Comparison of ENCODE assay signal across 20 cellular contexts in genomic region chr9:27347889-27348288, GRCh38. TPM values are rescaled to one million over a fixed set of nuclear protein-coding genes. Genes with fewer than 3 reads are reported as not detected.
DNase-seq lines count a peak whose midpoint lies in the region; ATAC-seq and TF ChIP-seq lines count a peak whose summit lies in the region.
"Had no signal": no experiment of that assay in that cellular context is flagged by ENCODE, and none has a peak within 500 bp of the region (broad histone marks: within the 10 kb centered on the region; RNA-seq: fewer than 3 reads in every experiment).

No MANE protein-coding gene starts in this region.

- no peaks in the 10 kb centered on the region for H3K9me3 Mint-ChIP-seq in naive B cell
- H3K9me3 Mint-ChIP-seq: CD4-positive, alpha-beta T cell had no signal

- no peaks in the 10 kb centered on the region for H3K9me3 ChIP-seq in ascending aorta
- H3K9me3 ChIP-seq: Peyer's patch had no signal

- DNase-seq in KBM-7 (peak; percentile 61), SKM-1 treated with dmso at 0.1 percent for 144 hours (lab: John Stamatoyannopoulos, UW; ENCODE audit: unreplicated experiment) (peak; percentile 66), naive B cell (no peak), ascending aorta (ENCODE audit: low spot score in 2 of 2) (no peak), brain microvascular endothelial cell (no peak)
- DNase-seq: AML-193; CD4-positive, alpha-beta T cell; DMS79; NCI-H1092 treated with DMSO at 0.1 percent for 48 hours; NCI-H187; NCI-H446; Peyer's patch; SHP77 treated with DMSO at 0.1 percent for 48 hours; SW 1271 had no signal

- ATAC-seq in GM18502 (IDR thresholded peaks at IDR 0.05; ENCODE audit: poor library complexity, unreplicated experiment) (peak; percentile 48), naive B cell (ENCODE audit: low read depth in 2 of 2) (peak; percentile 26 to 32), HG02840 (IDR thresholded peaks at IDR 0.05; ENCODE audit: low FRiP score, unreplicated experiment) (no peak), GM21717 (IDR thresholded peaks at IDR 0.05; ENCODE audit: unreplicated experiment) (no peak)

- H3K27me3 ChIP-seq in ascending aorta (no peaks in the 10 kb centered on the region), brain microvascular endothelial cell (replicated peaks) (no peaks in the 10 kb centered on the region)
- H3K27me3 ChIP-seq: Peyer's patch had no signal

- H3K4me1 Mint-ChIP-seq in naive B cell = peaks cover 25 to 52% (median 44%) of the 10 kb centered on the region in 3 donors

- H3K36me3 Mint-ChIP-seq in naive B cell = peaks cover 0 to 4% of the 10 kb centered on the region in 2 donors

- intact Hi-C loops in ascending aorta (cut with DNase I) = no loop called here

- no peaks in the 10 kb centered on the region for H3K36me3 ChIP-seq in ascending aorta
- no peaks in the 10 kb centered on the region for H3K36me3 ChIP-seq in brain microvascular endothelial cell (replicated peaks)
- H3K36me3 ChIP-seq: Peyer's patch had no signal

- H3K4me3 ChIP-seq in ascending aorta (no peak overlapping the region), brain microvascular endothelial cell (ENCODE audit: low read depth, low read length) (no peak overlapping the region)
- H3K4me3 ChIP-seq: Peyer's patch had no signal

- TF ChIP-seq CTCF in ascending aorta (IDR thresholded peaks at IDR 0.05) (no peak), brain microvascular endothelial cell (IDR thresholded peaks at IDR 0.05; ENCODE audit: low read depth, low read length, missing control alignments) (no peak)

- peak overlapping the region in 2 of 8 donors; percentile 0 to 9 for H3K4me3 Mint-ChIP-seq in naive B cell
- H3K4me3 Mint-ChIP-seq: CD4-positive, alpha-beta T cell had no signal

- H3K27ac Mint-ChIP-seq in naive B cell = peak overlapping the region in 4 of 6 donors; percentile 0 to 90 (median 16)
- H3K27ac Mint-ChIP-seq: CD4-positive, alpha-beta T cell; IgD-negative memory B cell had no signal

- H3K27ac ChIP-seq in ascending aorta (no peak overlapping the region), brain microvascular endothelial cell (no peak overlapping the region)
- H3K27ac ChIP-seq: Peyer's patch had no signal

- H3K27me3 Mint-ChIP-seq in naive B cell = no peaks in the 10 kb centered on the region
- H3K27me3 Mint-ChIP-seq: CD4-positive, alpha-beta T cell; IgD-negative memory B cell had no signal

- H3K4me1 ChIP-seq in ascending aorta = peaks cover 0 to 24% of the 10 kb centered on the region in 2 donors
- H3K4me1 ChIP-seq: Peyer's patch had no signal

- in situ Hi-C loops in KBM-7 (cut with MboI; ENCODE audit: low pct_unique_long_range_greater_than_20kb, low sequenced_read_pairs) (no loop called here), brain microvascular endothelial cell (cut with HindIII; ENCODE audit: low pct_ligation_motif_present, low sequenced_read_pairs) (loop anchor here (25.0 kb wide), 1 partner anchor 164 kb away; the partner anchor contains the start of gene IFNK)

RNA-seq across cellular contexts. Expression of gene EQTN, which starts 50.9 kb away (rescaled TPM):
- under 1 TPM in 2 of 6 donors, not detected in 4; 0.37 to 0.62 TPM for polyA plus RNA-seq in naive B cell (ENCODE audit: low read depth in 6 of 6)
- not detected for total RNA-seq in ascending aorta
- total RNA-seq: CD4-positive, alpha-beta T cell; G401; H4 had no signal

Comparison
In these comparisons a context has a peak if more than half of its experiments do, and no peak if none do; other contexts are left out.
1. ATAC-seq: peak in GM18502 (single experiment) and naive B cell (2 of 2); none in HG02840 (single experiment) and GM21717 (single experiment).
2. DNase-seq: peak in KBM-7 (single experiment) and SKM-1 treated with dmso at 0.1 percent for 144 hours (single experiment); none in naive B cell (single experiment), ascending aorta (0 of 2) and brain microvascular endothelial cell (single experiment).